In the genomic region with DNA sequence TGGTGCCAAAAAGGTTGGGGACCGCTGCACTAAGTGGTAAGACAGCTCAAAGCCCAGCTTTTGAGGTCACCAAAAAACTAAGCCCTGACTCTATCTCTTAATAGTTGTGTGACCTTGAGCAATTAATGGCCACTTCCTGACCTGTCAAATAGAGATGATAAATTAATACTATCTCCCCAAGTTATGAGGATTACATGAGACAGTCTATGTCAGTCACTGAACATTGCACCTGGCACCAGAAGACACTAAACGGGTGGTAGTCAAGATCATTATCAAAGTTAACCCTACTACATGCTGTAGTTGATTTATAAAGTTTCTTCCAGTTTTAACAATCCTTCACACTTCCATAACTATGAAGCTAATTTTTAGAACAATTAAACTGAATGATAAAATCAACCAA, we compare ENCODE assay signal across 1 cellular context.
TF ChIP-seq lines count a peak whose summit lies in the region.

No MANE protein-coding gene starts in this region.

TF ChIP-seq in IMR-90, 13 proteins besides CTCF, POLR2A, EP300 and RAD21:
- TF ChIP-seq, protein P1, sequence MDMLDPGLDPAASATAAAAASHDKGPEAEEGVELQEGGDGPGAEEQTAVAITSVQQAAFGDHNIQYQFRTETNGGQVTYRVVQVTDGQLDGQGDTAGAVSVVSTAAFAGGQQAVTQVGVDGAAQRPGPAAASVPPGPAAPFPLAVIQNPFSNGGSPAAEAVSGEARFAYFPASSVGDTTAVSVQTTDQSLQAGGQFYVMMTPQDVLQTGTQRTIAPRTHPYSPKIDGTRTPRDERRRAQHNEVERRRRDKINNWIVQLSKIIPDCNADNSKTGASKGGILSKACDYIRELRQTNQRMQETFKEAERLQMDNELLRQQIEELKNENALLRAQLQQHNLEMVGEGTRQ (IDR thresholded peaks at IDR 0.05; ENCODE audit: low read depth, low read length), result no peak
- TF ChIP-seq MXI1 (IDR thresholded peaks at IDR 0.05; ENCODE audit: borderline replicate concordance, low read depth, low read length), result no peak
- no peak for TF ChIP-seq CHD1 (IDR thresholded peaks at IDR 0.05; ENCODE audit: low read depth, low read length)
- TF ChIP-seq, protein P2, sequence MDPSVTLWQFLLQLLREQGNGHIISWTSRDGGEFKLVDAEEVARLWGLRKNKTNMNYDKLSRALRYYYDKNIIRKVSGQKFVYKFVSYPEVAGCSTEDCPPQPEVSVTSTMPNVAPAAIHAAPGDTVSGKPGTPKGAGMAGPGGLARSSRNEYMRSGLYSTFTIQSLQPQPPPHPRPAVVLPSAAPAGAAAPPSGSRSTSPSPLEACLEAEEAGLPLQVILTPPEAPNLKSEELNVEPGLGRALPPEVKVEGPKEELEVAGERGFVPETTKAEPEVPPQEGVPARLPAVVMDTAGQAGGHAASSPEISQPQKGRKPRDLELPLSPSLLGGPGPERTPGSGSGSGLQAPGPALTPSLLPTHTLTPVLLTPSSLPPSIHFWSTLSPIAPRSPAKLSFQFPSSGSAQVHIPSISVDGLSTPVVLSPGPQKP (IDR thresholded peaks at IDR 0.05; ENCODE audit: borderline replicate concordance, low read depth, low read length), result no peak
- TF ChIP-seq MAZ (IDR thresholded peaks at IDR 0.05; ENCODE audit: borderline replicate concordance, low read depth, low read length), result no peak
